ENCODE assay signal across 18 cellular contexts in the genomic region with DNA sequence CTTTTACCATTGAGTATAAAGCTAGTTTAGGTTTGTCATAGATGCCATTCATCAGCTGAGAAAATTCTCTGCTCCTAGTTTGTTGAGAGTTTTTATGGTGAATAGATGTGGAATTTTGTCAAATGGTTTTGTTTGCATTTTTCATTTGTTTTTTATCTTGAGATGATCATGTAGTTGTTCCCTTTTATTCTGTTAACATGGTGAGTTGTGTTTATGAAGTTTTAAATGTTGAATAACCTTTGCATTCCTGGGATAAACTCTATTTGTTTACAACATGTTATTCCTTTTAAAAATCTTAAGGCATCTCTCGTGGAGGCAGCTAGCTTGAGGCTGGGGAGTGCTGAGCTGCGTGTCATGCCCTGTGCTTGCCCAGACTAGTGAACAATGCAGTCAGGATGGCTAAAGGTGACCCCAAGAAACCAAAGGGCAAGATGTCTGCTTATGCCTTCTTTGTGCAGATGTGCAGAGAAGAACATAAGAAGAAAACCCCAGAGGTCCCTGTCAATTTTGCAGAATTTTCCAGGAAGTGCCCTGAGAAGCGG. TPM values are rescaled to one million over a fixed set of nuclear protein-coding genes. Genes with fewer than 3 reads are reported as not detected.
DNase-seq lines count a peak whose midpoint lies in the region; ATAC-seq, FAIRE-seq and TF ChIP-seq lines count a peak whose summit lies in the region.
"Had no signal": no experiment of that assay in that cellular context is flagged by ENCODE, and none has a peak within 500 bp of the region (broad histone marks: within the 10 kb centered on the region; RNA-seq: fewer than 3 reads in every experiment).

No MANE protein-coding gene starts in this region.

- H3K4me3 ChIP-seq in neuronal stem cell (ENCODE audit: low read length in 2 of 2): no peak overlapping the region
- H3K4me3 ChIP-seq in H7 (ENCODE audit: insufficient read depth, low read depth, low read length): no peak overlapping the region
- H3K4me3 ChIP-seq: GM12878, PC-9 had no signal

- no peak overlapping the region for H3K23ac ChIP-seq in neuronal stem cell (ENCODE audit: low read depth, low read length, poor library complexity)

- POLR2A ChIA-PET in RWPE1 (lab: Yijun Ruan, JAX; ENCODE audit: low non-redundant PET): no interaction called here

- H2AFZ ChIP-seq in neuronal stem cell (ENCODE audit: low read length): peak overlapping the region; percentile 27
- H2AFZ ChIP-seq: PC-9 had no signal

- no peaks in the 10 kb centered on the region for H3K9me3 ChIP-seq in neuronal stem cell (replicated peaks in 1 of 2; ENCODE audit: control insufficient read depth in 2 of 2, insufficient read depth in 1 of 2, low read depth in 1 of 2, low read length in 2 of 2)
- H3K9me3 ChIP-seq: BE2C had no signal

- H4K91ac ChIP-seq in neuronal stem cell (ENCODE audit: low read depth, low read length, poor library complexity): no peak overlapping the region

- H2BK15ac ChIP-seq in neuronal stem cell (ENCODE audit: low read length): no peak overlapping the region

- H3K27ac ChIP-seq in RWPE1: no peak overlapping the region
- H3K27ac ChIP-seq in epithelial cell of prostate: peak overlapping the region; percentile 4
- no peak overlapping the region for H3K27ac ChIP-seq in neuronal stem cell (replicated peaks; ENCODE audit: low read length)
- H3K27ac ChIP-seq: PC-9 had no signal

- CTCF ChIA-PET in RWPE1 (lab: Yijun Ruan, JAX): no interaction called here

- peaks cover 1 to 14% of the 10 kb centered on the region in 2 donors for H3K4me1 ChIP-seq in neuronal stem cell (ENCODE audit: control insufficient read depth in 2 of 2, insufficient read depth in 1 of 2, low read depth in 1 of 2, low read length in 2 of 2)
- H3K4me1 ChIP-seq: BE2C had no signal

- no peak overlapping the region for H3K4ac ChIP-seq in neuronal stem cell (ENCODE audit: low read length)

- no CpG with 5 or more reads among the region's 3 CpGs for WGBS in neuronal stem cell (ENCODE audit: extremely low coverage in 2 of 2, insufficient read length in 2 of 2, insufficient replicate concordance in 1 of 2), 2 donors

- no peak overlapping the region for H3K18ac ChIP-seq in neuronal stem cell (ENCODE audit: low read length)

- no peak overlapping the region for H2BK12ac ChIP-seq in neuronal stem cell (ENCODE audit: low read length)

- no peak overlapping the region for H2BK120ac ChIP-seq in neuronal stem cell (ENCODE audit: low read depth, low read length)

- H2AK5ac ChIP-seq in neuronal stem cell (ENCODE audit: low read depth, low read length): no peak overlapping the region

- H3K36me3 ChIP-seq in neuronal stem cell (replicated peaks in 1 of 2; ENCODE audit: control insufficient read depth in 2 of 2, insufficient read depth in 2 of 2, low read length in 2 of 2) (no peaks in the 10 kb centered on the region), H7 (replicated peaks; ENCODE audit: control insufficient read depth, insufficient read depth, low read length) (no peaks in the 10 kb centered on the region)
- H3K36me3 ChIP-seq: BE2C had no signal

- no peak overlapping the region for H3K9ac ChIP-seq in neuronal stem cell (ENCODE audit: low read depth, low read length, poor library complexity)

- ATAC-seq in HG03025 (IDR thresholded peaks at IDR 0.05; ENCODE audit: low FRiP score, unreplicated experiment): no peak
- ATAC-seq: GM12878 had no signal

- H3K27me3 ChIP-seq in neuronal stem cell (ENCODE audit: control insufficient read depth in 3 of 3, insufficient read depth in 3 of 3, low read depth in 1 of 3, low read length in 3 of 3) (peaks cover 0 to 10% (median 0%) of the 10 kb centered on the region in 3 experiments), H7 (ENCODE audit: control insufficient read depth, insufficient read depth, low read length) (no peaks in the 10 kb centered on the region)

- no peak overlapping the region for H4K8ac ChIP-seq in neuronal stem cell (ENCODE audit: low read depth, low read length)

- no peaks in the 10 kb centered on the region for H3K79me1 ChIP-seq in neuronal stem cell (ENCODE audit: low read depth, low read length)

- peak; percentile 47 for FAIRE-seq in G401.6 (lab: Jason Lieb, UNC)
- FAIRE-seq: GM12878, GM18507 had no signal

- H3K14ac ChIP-seq in neuronal stem cell (ENCODE audit: low read length): no peak overlapping the region

- H3K4me2 ChIP-seq in neuronal stem cell (ENCODE audit: insufficient read depth, low read length, poor library complexity, severe bottlenecking): no peak overlapping the region
- H3K4me2 ChIP-seq: PC-9 had no signal

- no peak for TF ChIP-seq CTCF in RWPE1 (conservative IDR thresholded peaks at IDR 0.05; ENCODE audit: low read depth)

- DNase-seq in RWPE1 (ENCODE audit: low spot score) (peak; percentile 13), epithelial cell of prostate (ENCODE audit: low read depth, low spot score) (no peak), neuronal stem cell (ENCODE audit: low spot score) (no peak), NCI-H2081 treated with DMSO at 0.1 percent for 48 hours (lab: John Stamatoyannopoulos, UW) (no peak), H7 (no peak)
- DNase-seq: BE2C; Calu3; CD4-positive, alpha-beta memory T cell; KBM-7; NCI-H1436; NCI-H2029; NCI-H510A; NCI-H82; PC-9 had no signal

- H2BK5ac ChIP-seq in neuronal stem cell (ENCODE audit: low read length): no peak overlapping the region

RNA-seq across cellular contexts. Expression of a gene that starts 48.5 kb away (rescaled TPM):
- polyA plus RNA-seq in neuronal stem cell (2013, experiment 1 of 2): 68.7 TPM
- 68.7 TPM for polyA plus RNA-seq in neuronal stem cell (2013, experiment 2 of 2)
- total RNA-seq in H7 (2014; rRNA removed; shearing (Covaris generic)): 44.7 and 49.1 TPM in 2 replicates

RNA-seq across cellular contexts. Expression of a gene that starts 48.6 kb away (rescaled TPM):
- polyA plus RNA-seq in neuronal stem cell (2013, experiment 1 of 2): 30.4 TPM
- polyA plus RNA-seq in neuronal stem cell (2013, experiment 2 of 2): 28.7 TPM
- 13.7 and 21.4 TPM in 2 replicates for total RNA-seq in H7 (2014; rRNA removed; shearing (Covaris generic))
